ENCODE assay signal across 8 cellular contexts in the genomic region with DNA sequence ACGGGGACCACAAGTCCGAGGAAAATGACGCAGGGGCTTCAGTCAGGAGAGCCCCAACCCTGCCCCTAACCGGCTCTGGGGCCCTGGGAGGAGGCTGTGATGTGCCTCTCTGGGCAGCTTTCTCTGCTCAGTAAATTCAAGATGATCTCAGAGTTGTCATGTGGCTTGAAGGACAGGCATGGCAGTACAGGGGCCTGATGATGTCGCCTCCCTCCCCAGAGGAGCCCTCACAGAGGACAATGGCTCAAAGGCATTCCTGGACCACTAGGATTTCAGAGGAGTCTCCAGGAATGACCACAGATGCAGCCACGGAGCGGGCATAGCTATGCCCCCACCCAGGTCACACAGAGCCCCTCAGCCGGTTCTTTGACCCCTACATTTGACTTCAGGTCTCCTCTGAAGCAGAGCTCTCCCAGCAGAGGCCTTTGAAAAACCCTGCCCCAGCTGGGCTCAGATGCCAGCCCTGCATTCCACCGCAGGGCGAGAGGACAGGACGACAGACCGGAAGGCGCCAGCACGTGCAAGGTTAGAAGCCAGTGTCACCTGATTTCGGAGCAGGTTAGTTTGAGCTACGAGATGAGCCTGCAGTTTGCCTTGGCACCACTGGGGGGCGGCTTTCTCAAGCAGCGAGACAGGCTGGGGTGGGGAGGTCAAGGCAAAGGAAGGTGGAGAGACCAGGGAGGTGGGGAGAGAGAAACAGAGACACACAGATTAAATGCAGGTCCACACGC. TPM values are rescaled to one million over a fixed set of nuclear protein-coding genes. Genes with fewer than 3 reads are reported as not detected.
DNase-seq lines count a peak whose midpoint lies in the region; ATAC-seq, FAIRE-seq and TF ChIP-seq lines count a peak whose summit lies in the region.

No MANE protein-coding gene starts in this region.

- 58% methylated on average over 19 of the region's 19 CpGs; no CpG with 5 or more reads in 1 of the 2 experiments for WGBS in H1 (ENCODE audit: extremely low coverage in 1 of 2, insufficient coverage in 1 of 2, insufficient read length in 1 of 2, insufficient replicate concordance in 2 of 2, low coverage in 1 of 2, low lambda C conversion rate in 2 of 2, missing lambda C conversion rate in 1 of 2), 2 experiments

- peaks cover 100% of the 10 kb centered on the region for H3K4me1 ChIP-seq in BLaER1
- H3K4me1 ChIP-seq in H1 (replicated peaks in 1 of 4; ENCODE audit: control insufficient read depth in 3 of 4, insufficient read depth in 4 of 4, low read length in 3 of 4) = peaks cover 0 to 15% (median 8%) of the 10 kb centered on the region in 4 experiments; a peak in 5 of 7 replicates
- H3K4me1 ChIP-seq in mucosa of rectum (ENCODE audit: control insufficient read depth in 2 of 2, insufficient read depth in 2 of 2, low read length in 2 of 2) = peaks cover 19 to 22% of the 10 kb centered on the region in 2 donors

- no peak overlapping the region for H3K18ac ChIP-seq in H1 (ENCODE audit: extremely low read depth, low read length)

- no peak overlapping the region; the same call in 1 of the 2 replicates for H2BK5ac ChIP-seq in H1 (ENCODE audit: low read depth, low read length)

- H3K14ac ChIP-seq in H1 (ENCODE audit: insufficient read length) = no peak overlapping the region

- H3K27me3 ChIP-seq in BLaER1 (no peaks in the 10 kb centered on the region), H1 (replicated peaks in 1 of 4; ENCODE audit: control insufficient read depth in 3 of 4, extremely low read depth in 1 of 4, insufficient read depth in 3 of 4, low read length in 3 of 4) (peaks cover 0 to 3% (median 0%) of the 10 kb centered on the region in 4 experiments; a peak in 1 of 7 replicates), mucosa of rectum (ENCODE audit: control insufficient read depth in 2 of 2, insufficient read depth in 2 of 2, low read length in 2 of 2) (no peaks in the 10 kb centered on the region)

- POLR2A ChIA-PET in H1 (lab: Charles Lee; ENCODE audit: partially characterized antibody) = interaction anchor here (1.0 kb wide), 1 partner anchor 103 kb away, joined by 4 read pairs; no protein-coding TSS in a partner anchor

- TF ChIP-seq RAD21 in H1 (IDR thresholded peaks at IDR 0.05 in 1 of 2, conservative IDR thresholded peaks at IDR 0.05 in 1 of 2; ENCODE audit: low read depth in 2 of 2, low read length in 2 of 2) = peak; percentile 81 to 91

- H4K20me1 ChIP-seq in BLaER1 = peaks cover 99% of the 10 kb centered on the region
- peaks cover 0 to 8% of the 10 kb centered on the region in 2 experiments for H4K20me1 ChIP-seq in H1 (replicated peaks in 1 of 2; ENCODE audit: control insufficient read depth in 1 of 2, insufficient read depth in 2 of 2, low read length in 2 of 2)

- no peaks in the 10 kb centered on the region; the same call in 1 of the 2 replicates for H3K79me1 ChIP-seq in H1 (ENCODE audit: low read depth, low read length)

- H3K36me3 ChIP-seq in BLaER1 (peaks cover 80% of the 10 kb centered on the region), H1 (ENCODE audit: control insufficient read depth in 2 of 4, insufficient read depth in 4 of 4, low read length in 3 of 4) (peaks cover 0 to 4% (median 0%) of the 10 kb centered on the region in 4 experiments; a peak in 3 of 8 replicates), mucosa of rectum (ENCODE audit: control insufficient read depth in 2 of 2, insufficient read depth in 2 of 2, low read length in 2 of 2) (peaks cover 3 to 14% of the 10 kb centered on the region in 2 donors)

- H3K56ac ChIP-seq in H1 (replicated peaks; ENCODE audit: insufficient read length, low read depth, low read length) = no peak overlapping the region

- no peak for ATAC-seq in GM19452 (IDR thresholded peaks at IDR 0.05; ENCODE audit: unreplicated experiment)

- no peak for TF ChIP-seq POLR2A in H1 (IDR thresholded peaks at IDR 0.05; ENCODE audit: control extremely low read depth in 1 of 2, low read depth in 2 of 2, low read length in 2 of 2)

- no peak overlapping the region for H2BK20ac ChIP-seq in H1 (ENCODE audit: low read length)

- H3K4me3 ChIP-seq in BLaER1 = no peak overlapping the region
- no peak overlapping the region for H3K4me3 ChIP-seq in H1 (ENCODE audit: extremely low read depth in 1 of 4, insufficient read depth in 2 of 4, low read depth in 3 of 4, low read length in 4 of 4)
- no peak overlapping the region for H3K4me3 ChIP-seq in mucosa of rectum (ENCODE audit: low read length in 2 of 2)

- no peak overlapping the region for H2AK5ac ChIP-seq in H1 (ENCODE audit: low read depth, low read length)

- H3K27ac ChIP-seq in BLaER1 (peak overlapping the region; percentile 22; the same call in 1 of the 2 replicates), H1 (ENCODE audit: low read depth, low read length) (no peak overlapping the region), mucosa of rectum (ENCODE audit: low read depth in 2 of 2, low read length in 2 of 2) (peak overlapping the region; percentile 5 to 7)

- H3K9me3 ChIP-seq in BLaER1 (no peaks in the 10 kb centered on the region), H1 (ENCODE audit: insufficient read depth in 2 of 2, low read depth in 1 of 2, low read length in 1 of 2) (no peaks in the 10 kb centered on the region), mucosa of rectum (ENCODE audit: control insufficient read depth in 2 of 2, low read length in 2 of 2) (no peaks in the 10 kb centered on the region)

- H3K4me2 ChIP-seq in BLaER1 = peak overlapping the region; percentile 90
- H3K4me2 ChIP-seq in H1 (ENCODE audit: insufficient read depth in 1 of 2, low read depth in 2 of 2, low read length in 2 of 2) = no peak overlapping the region

- no peaks in the 10 kb centered on the region for H3K79me2 ChIP-seq in H1 (ENCODE audit: control insufficient read depth in 1 of 2, insufficient read depth in 2 of 2, low read length in 2 of 2)

- H3K9ac ChIP-seq in BLaER1 (no peak overlapping the region), H1 (replicated peaks in 1 of 4; ENCODE audit: extremely low read depth in 1 of 4, low read depth in 3 of 4, low read length in 3 of 4) (no peak overlapping the region), mucosa of rectum (ENCODE audit: low read depth in 1 of 2, low read length in 2 of 2) (no peak overlapping the region)

- no peak overlapping the region for H3K4ac ChIP-seq in H1 (replicated peaks; ENCODE audit: insufficient read length, low read depth, low read length)

- H4K5ac ChIP-seq in H1 (ENCODE audit: insufficient read length, low read depth, low read length) = no peak overlapping the region

- H2BK15ac ChIP-seq in H1 (ENCODE audit: low read length) = no peak overlapping the region

- peak overlapping the region; percentile 21 for H4K8ac ChIP-seq in H1 (ENCODE audit: extremely low read depth, insufficient read depth, low read length)

- FAIRE-seq in GM19239 (lab: Jason Lieb, UNC) (peak; percentile 85), H1 (lab: Jason Lieb, UNC) (peak; percentile 86)

- H4K91ac ChIP-seq in H1 (replicated peaks; ENCODE audit: insufficient read length, low read length) = peak overlapping the region; percentile 37

- H2AFZ ChIP-seq in H1 (ENCODE audit: low read length) = no peak overlapping the region

- no peaks in the 10 kb centered on the region for H3K23me2 ChIP-seq in H1 (ENCODE audit: low read depth, low read length)

- H2BK120ac ChIP-seq in H1 (replicated peaks; ENCODE audit: low read depth, low read length) = no peak overlapping the region

- DNase-seq in GM19239 (ENCODE audit: insufficient read length, low spot score) (peak; percentile 88), NCI-H226 (peak; percentile 34), H1 (ENCODE audit: low read depth in 1 of 2, low spot score in 2 of 2) (peak; percentile 58 to 95)
- peak; percentile 84 for DNase-seq in activated CD8-positive, alpha-beta memory T cell treated with anti-CD3 and anti-CD28 coated beads, Interleukin-2, amount 50 U/mL, for 48 hours
- peak; percentile 41 to 71 (median 53) for DNase-seq in stimulated activated naive CD4-positive, alpha-beta T cell (lab: John Stamatoyannopoulos, UW)

- 0 out of 2 replicates have a peak overlapping the region, but pooled peaks have one; percentile 68 for H2BK12ac ChIP-seq in H1 (ENCODE audit: low read depth, low read length)

- H3K23ac ChIP-seq in H1 (ENCODE audit: insufficient read length) = no peak overlapping the region

- no peak for TF ChIP-seq EP300 in H1 (IDR thresholded peaks at IDR 0.05; ENCODE audit: borderline replicate concordance in 1 of 2, low read depth in 2 of 2, low read length in 2 of 2)

- CTCF ChIA-PET in H1 (lab: Charles Lee; ENCODE audit: partially characterized antibody) = interaction anchor here (0.6 to 12.7 kb wide), 41 partner anchors 10 to 817 kb away, joined by 3 to 132 read pairs (median 5); a partner anchor contains a TSS

- TF ChIP-seq CTCF in H1 (IDR thresholded peaks at IDR 0.05; ENCODE audit: control extremely low read depth in 1 of 3, insufficient read depth in 1 of 3, low read depth in 1 of 3, low read length in 3 of 3) = peak in 2 of 3 experiments; percentile 85 to 97; a peak in 3 of 4 replicates

TF ChIP-seq in H1, 55 proteins besides CTCF, POLR2A, EP300 and RAD21 (continues in another document):
- TF ChIP-seq, protein P1, sequence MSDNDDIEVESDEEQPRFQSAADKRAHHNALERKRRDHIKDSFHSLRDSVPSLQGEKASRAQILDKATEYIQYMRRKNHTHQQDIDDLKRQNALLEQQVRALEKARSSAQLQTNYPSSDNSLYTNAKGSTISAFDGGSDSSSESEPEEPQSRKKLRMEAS (IDR thresholded peaks at IDR 0.05) = peak; percentile 99
- TF ChIP-seq KDM1A (IDR thresholded peaks at IDR 0.05; ENCODE audit: borderline replicate concordance, low read length) (no peak), RBBP5 (IDR thresholded peaks at IDR 0.05; ENCODE audit: borderline replicate concordance, low read depth, low read length) (no peak), POU5F1 (IDR thresholded peaks at IDR 0.05; ENCODE audit: low read depth, low read length) (no peak), KDM4A (IDR thresholded peaks at IDR 0.05; ENCODE audit: low read depth, low read length, severe bottlenecking) (no peak), ZNF274 (IDR thresholded peaks at IDR 0.05; ENCODE audit: borderline replicate concordance, extremely low read depth, low read length) (no peak), YY1 (IDR thresholded peaks at IDR 0.05; ENCODE audit: low read depth, low read length) (no peak), MAFK (IDR thresholded peaks at IDR 0.05; ENCODE audit: low read depth, low read length) (no peak), TCF12 (IDR thresholded peaks at IDR 0.05; ENCODE audit: low read depth, low read length) (peak; percentile 59; the same call in 1 of the 2 replicates), POLR2AphosphoS5 (IDR thresholded peaks at IDR 0.05; ENCODE audit: low read depth, low read length) (no peak)

RNA-seq across cellular contexts. Expression of a gene that starts 39.2 kb away (rescaled TPM):
- total RNA-seq in H1 (2021; fragmentation: NEBNext Ultra II Directional; extraction: Animal tissue kit (Norgen Biotek cat#: 25700)) = 35.6 and 41.9 TPM in 2 replicates
- polyA plus RNA-seq in H1 (2011; rRNA removed) = 23.6 and 35.1 TPM in 2 replicates
- polyA plus RNA-seq in H1 (2011; cell fraction: cytosol; rRNA removed) = 39.0 TPM
- polyA plus RNA-seq in H1 (2011; cell fraction: nucleus; rRNA removed) = 102 TPM
- polyA plus RNA-seq in H1 (2012, experiment 1 of 2) = 35.4 to 47.3 TPM (median 43.6 TPM) in 4 replicates
- polyA plus RNA-seq in H1 (2012, experiment 2 of 2) = 30.3 TPM
- 32.3 TPM for polyA plus RNA-seq in H1 (2013, experiment 1 of 2)
- 31.5 TPM for polyA plus RNA-seq in H1 (2013, experiment 2 of 2)
- polyA minus RNA-seq in H1 (2011; rRNA and poly(A)+ RNA removed) = 14.7 and 16.2 TPM in 2 replicates
- polyA minus RNA-seq in H1 (2011; cell fraction: cytosol; rRNA and poly(A)+ RNA removed) = 14.2 TPM
- 19.4 TPM for polyA minus RNA-seq in H1 (2011; cell fraction: nucleus; rRNA and poly(A)+ RNA removed)

Comparison
In these comparisons a context has a peak if more than half of its experiments do, and no peak if none do; other contexts are left out.
1. DNase-seq: peak in every context shown above with its lines; median percentile 88 in GM19239; 84 in activated CD8-positive, alpha-beta memory T cell treated with anti-CD3 and anti-CD28 coated beads, Interleukin-2, amount 50 U/mL, for 48 hours; 76 in H1; 53 in stimulated activated naive CD4-positive, alpha-beta T cell; 34 in NCI-H226.